In the genomic region with DNA sequence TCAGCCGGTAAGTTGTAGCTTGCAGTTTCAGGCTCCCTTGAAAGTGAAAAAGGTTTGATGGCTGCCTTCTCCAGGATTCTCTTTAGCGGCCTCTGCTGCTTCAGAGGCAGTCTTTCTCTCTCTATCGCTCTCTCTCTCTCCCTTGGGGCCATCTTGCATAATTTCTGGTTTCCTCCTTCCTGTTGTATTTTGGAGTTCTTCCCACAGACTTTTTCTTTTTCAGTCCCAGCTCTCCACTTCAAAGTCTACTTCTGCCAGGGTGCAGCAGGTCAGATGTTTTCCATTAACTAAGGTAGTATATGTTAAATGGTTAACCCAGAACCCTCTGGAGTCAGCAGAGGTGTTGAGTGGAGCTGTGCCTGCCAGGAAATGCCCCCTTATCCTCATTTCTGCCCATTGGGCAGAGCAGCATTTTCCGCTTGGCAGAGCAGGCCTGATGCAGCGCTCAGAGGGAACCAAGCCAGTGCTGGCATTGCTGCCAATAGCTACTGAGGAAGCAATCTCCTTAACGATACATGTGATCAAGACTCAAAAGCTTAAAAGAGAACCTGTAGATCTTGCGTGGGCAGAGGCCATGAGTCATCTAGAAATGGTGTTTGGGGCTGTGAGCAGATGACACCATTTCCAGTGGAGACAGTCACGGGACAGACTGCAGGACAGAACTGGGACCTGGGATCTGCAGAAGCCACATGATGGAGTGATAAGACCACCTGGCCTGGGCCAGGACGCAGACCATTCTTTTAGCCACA, we compare ENCODE assay signal across 8 cellular contexts. TPM values are rescaled to one million over a fixed set of nuclear protein-coding genes. Genes with fewer than 3 reads are reported as not detected.
A peak's percentile ranks its signal among the peaks of the same experiment; 100 is the strongest.
DNase-seq lines count a peak whose midpoint lies in the region; ATAC-seq lines count a peak whose summit lies in the region.

No MANE protein-coding gene starts in this region.

- intact Hi-C loops in Right ventricle myocardium inferior (cut with DNase I), result loop anchor here (1.0 kb wide), 1 partner anchor 20 kb away; no protein-coding TSS in a partner anchor

- H3K27me3 Mint-ChIP-seq in activated T-cell treated with anti-CD3 and anti-CD28 coated beads, Interleukin-2, amount 50 U/mL, for 4 hours (ENCODE audit: low read depth), result no peaks in the 10 kb centered on the region

- peak; percentile 55 for ATAC-seq in GM19468 (IDR thresholded peaks at IDR 0.05; ENCODE audit: extremely low read depth, unreplicated experiment)
- ATAC-seq in HG03521 (IDR thresholded peaks at IDR 0.05; ENCODE audit: unreplicated experiment), result peak; percentile 71
- peak; percentile 34 to 48 for ATAC-seq in activated T-cell treated with anti-CD3 and anti-CD28 coated beads, Interleukin-2, amount 50 U/mL, for 4 hours
- peak; percentile 85 for ATAC-seq in Right ventricle myocardium inferior

- peaks cover 5% of the 10 kb centered on the region for H3K4me1 Mint-ChIP-seq in activated T-cell treated with anti-CD3 and anti-CD28 coated beads, Interleukin-2, amount 50 U/mL, for 4 hours (ENCODE audit: low read depth)

- DNase-seq in GM04504 (ENCODE audit: low read depth), result peak; percentile 59
- DNase-seq in activated T-cell treated with anti-CD3 and anti-CD28 coated beads, Interleukin-2, amount 50 U/mL, for 4 hours, result peak; percentile 10
- peak; percentile 81 for DNase-seq in Right ventricle myocardium inferior (ENCODE audit: missing footprints)
- peak; percentile 53 for DNase-seq in putamen (ENCODE audit: low spot score)
- no peak for DNase-seq in NCI-H1048 (lab: John Stamatoyannopoulos, UW)
- no peak for DNase-seq in LoVo (ENCODE audit: low spot score)

- no peaks in the 10 kb centered on the region for H3K36me3 Mint-ChIP-seq in activated T-cell treated with anti-CD3 and anti-CD28 coated beads, Interleukin-2, amount 50 U/mL, for 4 hours (ENCODE audit: insufficient read depth)

- H3K4me3 Mint-ChIP-seq in activated T-cell treated with anti-CD3 and anti-CD28 coated beads, Interleukin-2, amount 50 U/mL, for 4 hours, result no peak overlapping the region

- H3K9me3 Mint-ChIP-seq in activated T-cell treated with anti-CD3 and anti-CD28 coated beads, Interleukin-2, amount 50 U/mL, for 4 hours, result no peaks in the 10 kb centered on the region

RNA-seq across cellular contexts. Expression of gene DBI, which starts 20.8 kb away (rescaled TPM):
- total RNA-seq in activated T-cell treated with anti-CD3 and anti-CD28 coated beads, Interleukin-2, amount 50 U/mL, for 4 hours, result 10 to 100 TPM; 89.7 to 99.8 (median 93.8) TPM
- total RNA-seq in Right ventricle myocardium inferior, result 299 TPM

RNA-seq across cellular contexts. Expression of gene C2orf76, which starts 20.9 kb away (rescaled TPM):
- 10 to 100 TPM; 10.7 to 12.6 (median 10.9) TPM for total RNA-seq in activated T-cell treated with anti-CD3 and anti-CD28 coated beads, Interleukin-2, amount 50 U/mL, for 4 hours
- 6.8 TPM for total RNA-seq in Right ventricle myocardium inferior

RNA-seq across cellular contexts. Expression of gene TMEM37, which starts 44.1 kb away (rescaled TPM):
- total RNA-seq in activated T-cell treated with anti-CD3 and anti-CD28 coated beads, Interleukin-2, amount 50 U/mL, for 4 hours, result under 1 TPM in 2 of 3 donors, not detected in 1; 0.11 to 0.27 TPM
- total RNA-seq in Right ventricle myocardium inferior, result 4.5 TPM

Comparison
In these comparisons a context has a peak if more than half of its experiments do, and no peak if none do; other contexts are left out.
1. DNase-seq: peak in GM04504 (single experiment), activated T-cell treated with anti-CD3 and anti-CD28 coated beads, Interleukin-2, amount 50 U/mL, for 4 hours (single experiment), Right ventricle myocardium inferior (single experiment) and putamen (single experiment); none in NCI-H1048 (single experiment) and LoVo (single experiment).
2. Peak in every context shown above with its lines, with median percentiles within 50 percentile points of each other: ATAC-seq.